15 cellular contexts compared by ENCODE assay signal in the genomic region with DNA sequence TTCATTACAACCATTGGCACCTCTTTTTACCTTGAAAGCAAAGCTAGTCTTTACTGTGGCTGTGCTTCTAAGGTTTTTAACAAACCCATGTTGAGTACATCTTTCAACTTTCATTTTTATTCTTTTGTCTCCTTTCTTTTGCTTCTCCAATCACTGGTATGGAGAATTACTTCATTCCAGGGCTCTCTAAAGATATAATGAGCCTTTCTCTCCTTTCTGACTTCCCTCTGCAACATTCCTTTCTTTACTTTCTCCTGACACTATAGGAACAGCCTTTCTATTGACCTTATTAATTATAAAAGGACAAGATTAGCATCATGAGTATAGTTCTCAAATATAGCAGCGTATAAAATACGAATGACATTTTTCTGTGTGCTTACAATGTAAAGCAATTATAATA. TPM values are rescaled to one million over a fixed set of nuclear protein-coding genes. Genes with fewer than 3 reads are reported as not detected.
DNase-seq lines count a peak whose midpoint lies in the region; ATAC-seq and TF ChIP-seq lines count a peak whose summit lies in the region.
"Had no signal": no experiment of that assay in that cellular context is flagged by ENCODE, and none has a peak within 500 bp of the region (broad histone marks: within the 10 kb centered on the region; RNA-seq: fewer than 3 reads in every experiment).

No MANE protein-coding gene starts in this region.

- no peak overlapping the region for H3K4me3 ChIP-seq in ACC112 (ENCODE audit: low read depth, low read length)
- H3K4me3 ChIP-seq: GM12878, SJCRH30 had no signal

- peaks cover 52% of the 10 kb centered on the region for H3K4me1 ChIP-seq in ACC112 (ENCODE audit: control insufficient read depth, insufficient read depth, low read length, unreplicated experiment)
- H3K4me1 ChIP-seq: SJCRH30 had no signal

- H3K27me3 ChIP-seq in ACC112 (ENCODE audit: insufficient read depth, low read length) = no peaks in the 10 kb centered on the region
- H3K27me3 ChIP-seq: SJCRH30 had no signal

- DNase-seq in HFFc6 (no peak), WTC11 (ENCODE audit: low spot score) (no peak), glutamatergic neuron (no peak), NCI-H524 (lab: John Stamatoyannopoulos, UW) (no peak), NCI-H524 treated with DMSO at 0.1 percent for 48 hours (lab: John Stamatoyannopoulos, UW) (no peak)
- DNase-seq in activated CD4-positive, alpha-beta T cell treated with anti-CD3 and anti-CD28 coated beads for 1 hour = no peak
- DNase-seq in naive thymus-derived CD8-positive, alpha-beta T cell = no peak
- DNase-seq: C1 segment of cervical spinal cord, DMS 273 treated with DMSO at 0.1 percent for 48 hours, GDM1, NCI-H187 treated with DMSO at 0.1 percent for 48 hours, OCI-M1, SJCRH30 had no signal

- no peaks in the 10 kb centered on the region for H3K79me2 ChIP-seq in ACC112 (ENCODE audit: control insufficient read depth, insufficient read depth, low read length, unreplicated experiment)

- H2AFZ ChIP-seq in ACC112 (ENCODE audit: low read length, unreplicated experiment) = no peak overlapping the region

- ATAC-seq in WTC11 = no peak
- no peak for ATAC-seq in naive thymus-derived CD8-positive, alpha-beta T cell
- ATAC-seq: GM12878 had no signal

- peak overlapping the region; percentile 63 for H3K27ac ChIP-seq in ACC112 (ENCODE audit: low read depth, low read length)
- H3K27ac ChIP-seq: SJCRH30 had no signal

- no peaks in the 10 kb centered on the region; the same call in 1 of the 2 replicates for H3K27me3 Mint-ChIP-seq in HFFc6 (ENCODE audit: insufficient read depth)
- H3K27me3 Mint-ChIP-seq in WTC11 (ENCODE audit: low read depth) = no peaks in the 10 kb centered on the region
- no peaks in the 10 kb centered on the region for H3K27me3 Mint-ChIP-seq in glutamatergic neuron (ENCODE audit: unreplicated experiment)
- peaks cover 0 to 12% (median 6%) of the 10 kb centered on the region in 5 donors for H3K27me3 Mint-ChIP-seq in naive thymus-derived CD8-positive, alpha-beta T cell

- H3K27ac Mint-ChIP-seq in HFFc6 = peak overlapping the region; percentile 75
- peak overlapping the region; percentile 87 for H3K27ac Mint-ChIP-seq in WTC11
- peak overlapping the region; percentile 50 for H3K27ac Mint-ChIP-seq in glutamatergic neuron (ENCODE audit: unreplicated experiment)
- H3K27ac Mint-ChIP-seq in naive thymus-derived CD8-positive, alpha-beta T cell = no peak overlapping the region

- POLR2A ChIA-PET in WTC11 (lab: Charles Lee) = interaction anchor here (1.2 to 1.8 kb wide), 2 partner anchors 33 to 36 kb away, joined by 4 to 7 read pairs; partner anchors contain the start of gene MTCL3
- POLR2A ChIA-PET in naive thymus-derived CD8-positive, alpha-beta T cell (lab: Charles Lee) = no interaction called here

- no peaks in the 10 kb centered on the region for H3K9me3 Mint-ChIP-seq in HFFc6
- H3K9me3 Mint-ChIP-seq in WTC11 = no peaks in the 10 kb centered on the region
- H3K9me3 Mint-ChIP-seq in glutamatergic neuron (ENCODE audit: unreplicated experiment) = no peaks in the 10 kb centered on the region
- H3K9me3 Mint-ChIP-seq in naive thymus-derived CD8-positive, alpha-beta T cell = no peaks in the 10 kb centered on the region

- H3K36me3 Mint-ChIP-seq in HFFc6 (ENCODE audit: low read depth) (0 out of 2 replicates have a peak, but pooled peaks cover 5% of the 10 kb centered on the region), WTC11 (peaks cover 31% of the 10 kb centered on the region), glutamatergic neuron (ENCODE audit: unreplicated experiment) (no peaks in the 10 kb centered on the region)
- H3K36me3 Mint-ChIP-seq in naive thymus-derived CD8-positive, alpha-beta T cell = peaks cover 0 to 9% (median 0%) of the 10 kb centered on the region in 3 donors

- H3K36me3 ChIP-seq in ACC112 (ENCODE audit: insufficient read depth, low read length) = no peaks in the 10 kb centered on the region
- H3K36me3 ChIP-seq: SJCRH30 had no signal

- CTCF ChIA-PET in WTC11 (lab: Charles Lee) = interaction anchor here (1.2 to 9.7 kb wide), 2 partner anchors 33 to 36 kb away, joined by 4 to 106 read pairs; partner anchors contain the start of gene MTCL3

- H3K4me3 Mint-ChIP-seq in HFFc6 = peak overlapping the region; percentile 4; the same call in 1 of the 2 replicates
- H3K4me3 Mint-ChIP-seq in WTC11 = peak overlapping the region; percentile 5; the same call in 1 of the 2 replicates
- H3K4me3 Mint-ChIP-seq in glutamatergic neuron (ENCODE audit: unreplicated experiment) = no peak overlapping the region
- H3K4me3 Mint-ChIP-seq in naive thymus-derived CD8-positive, alpha-beta T cell = no peak overlapping the region

- H3K4me1 Mint-ChIP-seq in HFFc6 (ENCODE audit: low read depth) = peaks cover 48% of the 10 kb centered on the region
- peaks cover 70% of the 10 kb centered on the region for H3K4me1 Mint-ChIP-seq in WTC11
- no peaks in the 10 kb centered on the region for H3K4me1 Mint-ChIP-seq in glutamatergic neuron (ENCODE audit: low read depth, unreplicated experiment)
- H3K4me1 Mint-ChIP-seq in naive thymus-derived CD8-positive, alpha-beta T cell = peaks cover 13 to 22% (median 20%) of the 10 kb centered on the region in 4 donors

- TF ChIP-seq CTCF in HFFc6 (IDR thresholded peaks at IDR 0.05) (no peak), WTC11 (IDR thresholded peaks at IDR 0.05) (no peak), glutamatergic neuron (IDR thresholded peaks at IDR 0.05; ENCODE audit: partially characterized antibody, unreplicated experiment) (no peak)

TF ChIP-seq in WTC11, 78 proteins besides CTCF, POLR2A, EP300 and RAD21:
- TF ChIP-seq MYBL2 (CRISPR knock-in tag; IDR thresholded peaks at IDR 0.05) = no peak
- TF ChIP-seq ATF3 (CRISPR knock-in tag; conservative IDR thresholded peaks at IDR 0.05) = no peak
- TF ChIP-seq PRRX2 (CRISPR knock-in tag; IDR thresholded peaks at IDR 0.05) = no peak
- TF ChIP-seq FOXK1 (CRISPR knock-in tag; IDR thresholded peaks at IDR 0.05) = no peak
- TF ChIP-seq TP53 (CRISPR knock-in tag; IDR thresholded peaks at IDR 0.05) = no peak

RNA-seq across cellular contexts. Expression of gene KIAA0408, which starts 23.1 kb away (rescaled TPM):
- 1 to 10 TPM; 1.4 to 3.5 (median 2.3) TPM for total RNA-seq in HFFc6 (2021; fragmentation: NEBNext Ultra II Directional; extraction: Animal tissue kit (Norgen Biotek cat#: 25700))
- total RNA-seq in WTC11 (2021) (7.5 to 12.2 TPM (median 9.1 TPM) in 3 replicates), glutamatergic neuron (ENCODE audit: unreplicated experiment) (110 TPM)
- under 1 TPM; 0.63 to 0.75 TPM for total RNA-seq in naive thymus-derived CD8-positive, alpha-beta T cell
- under 1 TPM in 1 of 3 donors, not detected in 2; 0.24 TPM for polyA plus RNA-seq in naive thymus-derived CD8-positive, alpha-beta T cell

Comparison
In these comparisons a context has a peak if more than half of its experiments do, and no peak if none do; other contexts are left out.
1. H3K27ac Mint-ChIP-seq: peak in HFFc6 (single experiment), WTC11 (single experiment) and glutamatergic neuron (single experiment); none in naive thymus-derived CD8-positive, alpha-beta T cell (0 of 10).
2. H3K4me3 Mint-ChIP-seq: peak in HFFc6 (single experiment) and WTC11 (single experiment); none in glutamatergic neuron (single experiment) and naive thymus-derived CD8-positive, alpha-beta T cell (0 of 10).